ENCODE assay signal across 41 cellular contexts in genomic region chr12:77273898-77274297, GRCh38.
"Had no signal": no experiment of that assay in that cellular context is flagged by ENCODE, and none has a peak within 500 bp of the region (broad histone marks: within the 10 kb centered on the region; RNA-seq: fewer than 3 reads in every experiment).

No MANE protein-coding gene starts in this region.

- H3K4me3 Mint-ChIP-seq: activated naive CD4-positive, alpha-beta T cell treated with anti-CD3 and anti-CD28 coated beads for 36 hours; activated naive CD4-positive, alpha-beta T cell treated with anti-CD3 and anti-CD28 coated beads, Interleukin-2, amount 10 ng/mL, durations not matched to agents 7 days and 5 days; activated naive CD4-positive, alpha-beta T cell treated with anti-CD3 and anti-CD28 coated beads, Interleukin-2, amount 50 U/mL, for 24 hours; activated naive CD8-positive, alpha-beta T cell; activated naive CD8-positive, alpha-beta T cell treated with anti-CD3 and anti-CD28 coated beads for 36 hours; activated naive CD8-positive, alpha-beta T cell treated with anti-CD3 and anti-CD28 coated beads, Interleukin-2, amount 10 ng/mL, durations not matched to agents 7 days and 5 days; activated naive CD8-positive, alpha-beta T cell treated with anti-CD3 and anti-CD28 coated beads, Interleukin-2, amount 50 U/mL, for 24 hours; activated T-cell treated with anti-CD3 and anti-CD28 coated beads, Interleukin-2, amount 50 U/mL, for 24 hours; activated T-cell treated with anti-CD3 and anti-CD28 coated beads, Interleukin-2, amount 50 U/mL, for 4 hours; activated T-cell treated with anti-CD3 and anti-CD28 coated beads, Interleukin-2, amount 50 U/mL, for 72 hours; activated T-helper 1 cell treated with anti-CD3 and anti-CD28 coated beads, Interleukin-12 subunit alpha, Interleukin-12 subunit beta, Interleukin-2, Interleukin-4 antibody, amounts not matched to agents 30 ng/mL and 10 ng/mL and 1 ng/mL, durations not matched to agents 14 hours and 24 hours and 36 hours; activated T-helper 17 cell treated with anti-CD3 and anti-CD28 coated beads, Interleukin-2, amount 50 U/mL, for 72 hours; brain; central memory CD8-positive, alpha-beta T cell had no signal

- H3K9me3 Mint-ChIP-seq: activated naive CD4-positive, alpha-beta T cell treated with anti-CD3 and anti-CD28 coated beads, Interleukin-2, amount 10 ng/mL, durations not matched to agents 7 days and 5 days; activated naive CD4-positive, alpha-beta T cell treated with anti-CD3 and anti-CD28 coated beads, Interleukin-2, amount 50 U/mL, for 24 hours; activated naive CD4-positive, alpha-beta T cell treated with anti-CD3 and anti-CD28 coated beads, Interleukin-2, amount 50 U/mL, for 72 hours; activated naive CD8-positive, alpha-beta T cell treated with anti-CD3 and anti-CD28 coated beads for 36 hours; activated naive CD8-positive, alpha-beta T cell treated with anti-CD3 and anti-CD28 coated beads, Interleukin-2, amount 10 ng/mL, durations not matched to agents 7 days and 5 days; activated naive CD8-positive, alpha-beta T cell treated with anti-CD3 and anti-CD28 coated beads, Interleukin-2, amount 50 U/mL, for 24 hours; activated T-cell treated with anti-CD3 and anti-CD28 coated beads, Interleukin-2, amount 50 U/mL, for 24 hours; activated T-cell treated with anti-CD3 and anti-CD28 coated beads, Interleukin-2, amount 50 U/mL, for 4 hours; activated T-helper 1 cell treated with anti-CD3 and anti-CD28 coated beads, Interleukin-12 subunit alpha, Interleukin-12 subunit beta, Interleukin-2, Interleukin-4 antibody, amounts not matched to agents 30 ng/mL and 10 ng/mL and 1 ng/mL, durations not matched to agents 14 hours and 24 hours and 36 hours; activated T-helper 2 cell treated with anti-CD3 and anti-CD28 coated beads, Interferon-gamma antibody, Interleukin-2, Interleukin-4, amounts not matched to agents 10 μg/mL and 5 μg/mL and 100 μg/mL, durations not matched to agents 14 hours and 24 hours and 36 hours; brain; central memory CD8-positive, alpha-beta T cell had no signal

- H3K27me3 Mint-ChIP-seq: activated naive CD4-positive, alpha-beta T cell treated with anti-CD3 and anti-CD28 coated beads, Interleukin-2, amount 10 ng/mL, durations not matched to agents 7 days and 5 days; activated naive CD4-positive, alpha-beta T cell treated with anti-CD3 and anti-CD28 coated beads, Interleukin-2, amount 50 U/mL, for 24 hours; activated naive CD8-positive, alpha-beta T cell; activated naive CD8-positive, alpha-beta T cell treated with anti-CD3 and anti-CD28 coated beads for 36 hours; activated naive CD8-positive, alpha-beta T cell treated with anti-CD3 and anti-CD28 coated beads, Interleukin-2, amount 10 ng/mL, durations not matched to agents 7 days and 5 days; activated naive CD8-positive, alpha-beta T cell treated with anti-CD3 and anti-CD28 coated beads, Interleukin-2, amount 50 U/mL, for 24 hours; brain; central memory CD8-positive, alpha-beta T cell had no signal

- H3K9me3 ChIP-seq: adrenal gland, ascending aorta, body of pancreas, breast epithelium had no signal

- H3K36me3 ChIP-seq: adrenal gland, ascending aorta, brain microvascular endothelial cell, breast epithelium, cardiac muscle cell had no signal

- H3K36me3 Mint-ChIP-seq: activated naive CD4-positive, alpha-beta T cell treated with anti-CD3 and anti-CD28 coated beads, Interleukin-2, amount 10 ng/mL, durations not matched to agents 7 days and 5 days; activated naive CD4-positive, alpha-beta T cell treated with anti-CD3 and anti-CD28 coated beads, Interleukin-2, amount 50 U/mL, for 24 hours; activated naive CD4-positive, alpha-beta T cell treated with anti-CD3 and anti-CD28 coated beads, Interleukin-2, amount 50 U/mL, for 72 hours; activated naive CD8-positive, alpha-beta T cell; activated naive CD8-positive, alpha-beta T cell treated with anti-CD3 and anti-CD28 coated beads for 36 hours; activated naive CD8-positive, alpha-beta T cell treated with anti-CD3 and anti-CD28 coated beads, Interleukin-2, amount 10 ng/mL, durations not matched to agents 7 days and 5 days; brain had no signal

- H3K4me1 Mint-ChIP-seq: activated naive CD4-positive, alpha-beta T cell treated with anti-CD3 and anti-CD28 coated beads, Interleukin-2, amount 10 ng/mL, durations not matched to agents 7 days and 5 days; activated naive CD4-positive, alpha-beta T cell treated with anti-CD3 and anti-CD28 coated beads, Interleukin-2, amount 50 U/mL, for 24 hours; activated naive CD8-positive, alpha-beta T cell treated with anti-CD3 and anti-CD28 coated beads for 36 hours; activated naive CD8-positive, alpha-beta T cell treated with anti-CD3 and anti-CD28 coated beads, Interleukin-2, amount 10 ng/mL, durations not matched to agents 7 days and 5 days; activated naive CD8-positive, alpha-beta T cell treated with anti-CD3 and anti-CD28 coated beads, Interleukin-2, amount 50 U/mL, for 24 hours; activated T-helper 17 cell treated with anti-CD3 and anti-CD28 coated beads, Interleukin-2, amount 50 U/mL, for 72 hours; central memory CD8-positive, alpha-beta T cell had no signal

- H3K27ac ChIP-seq: adrenal gland, ascending aorta, body of pancreas, brain microvascular endothelial cell, breast epithelium, cardiac muscle cell had no signal

- FAIRE-seq: astrocyte, bronchial epithelial cell had no signal

- H3K27me3 ChIP-seq: adrenal gland, ascending aorta, body of pancreas, brain microvascular endothelial cell, breast epithelium, cardiac muscle cell had no signal

- ATAC-seq: activated naive CD4-positive, alpha-beta T cell treated with anti-CD3 and anti-CD28 coated beads, Interleukin-2, amount 50 U/mL, for 72 hours; activated naive CD8-positive, alpha-beta T cell treated with anti-CD3 and anti-CD28 coated beads, Interleukin-2, amount 50 U/mL, for 24 hours; activated T-cell treated with anti-CD3 and anti-CD28 coated beads, Interleukin-2, amount 50 U/mL, for 4 hours; activated T-cell treated with anti-CD3 and anti-CD28 coated beads, Interleukin-2, amount 50 U/mL, for 72 hours; activated T-helper 17 cell treated with anti-CD3 and anti-CD28 coated beads, Interleukin-2, amount 50 U/mL, for 72 hours; body of pancreas had no signal

- H3K27ac Mint-ChIP-seq: activated naive CD4-positive, alpha-beta T cell treated with anti-CD3 and anti-CD28 coated beads for 36 hours; activated naive CD4-positive, alpha-beta T cell treated with anti-CD3 and anti-CD28 coated beads, Interleukin-2, amount 10 ng/mL, durations not matched to agents 7 days and 5 days; activated naive CD4-positive, alpha-beta T cell treated with anti-CD3 and anti-CD28 coated beads, Interleukin-2, amount 50 U/mL, for 24 hours; activated naive CD4-positive, alpha-beta T cell treated with anti-CD3 and anti-CD28 coated beads, Interleukin-2, amount 50 U/mL, for 72 hours; activated naive CD8-positive, alpha-beta T cell; activated naive CD8-positive, alpha-beta T cell treated with anti-CD3 and anti-CD28 coated beads for 36 hours; activated naive CD8-positive, alpha-beta T cell treated with anti-CD3 and anti-CD28 coated beads, Interleukin-2, amount 10 ng/mL, durations not matched to agents 7 days and 5 days; activated naive CD8-positive, alpha-beta T cell treated with anti-CD3 and anti-CD28 coated beads, Interleukin-2, amount 50 U/mL, for 24 hours; activated T-cell treated with anti-CD3 and anti-CD28 coated beads, Interleukin-2, amount 50 U/mL, for 24 hours; activated T-cell treated with anti-CD3 and anti-CD28 coated beads, Interleukin-2, amount 50 U/mL, for 72 hours; activated T-helper 1 cell treated with anti-CD3 and anti-CD28 coated beads, Interleukin-12 subunit alpha, Interleukin-12 subunit beta, Interleukin-2, Interleukin-4 antibody, amounts not matched to agents 30 ng/mL and 10 ng/mL and 1 ng/mL, durations not matched to agents 14 hours and 24 hours and 36 hours; activated T-helper 17 cell treated with anti-CD3 and anti-CD28 coated beads, Interleukin-2, amount 50 U/mL, for 72 hours; activated T-helper 2 cell treated with anti-CD3 and anti-CD28 coated beads, Interferon-gamma antibody, Interleukin-2, Interleukin-4, amounts not matched to agents 10 μg/mL and 5 μg/mL and 100 μg/mL, durations not matched to agents 14 hours and 24 hours and 36 hours had no signal

- DNase-seq: activated effector memory CD4-positive, alpha-beta T cell treated with anti-CD3 and anti-CD28 coated beads, Interleukin-2, amount 50 U/mL, for 16 hours; activated effector memory CD4-positive, alpha-beta T cell treated with Interleukin-2 at 50 U/mL for 16 hours; activated gamma-delta T cell; activated gamma-delta T cell treated with Interleukin-2 at 50 U/mL for 16 hours; activated naive CD4-positive, alpha-beta T cell; activated naive CD4-positive, alpha-beta T cell treated with anti-CD3 and anti-CD28 coated beads for 36 hours; activated naive CD4-positive, alpha-beta T cell treated with anti-CD3 and anti-CD28 coated beads, Interleukin-2, amount 10 ng/mL, durations not matched to agents 7 days and 5 days; activated naive CD4-positive, alpha-beta T cell treated with anti-CD3 and anti-CD28 coated beads, Interleukin-2, amount 50 U/mL, for 16 hours; activated naive CD4-positive, alpha-beta T cell treated with Interleukin-2 at 50 U/mL for 16 hours; activated naive CD8-positive, alpha-beta T cell treated with anti-CD3 and anti-CD28 coated beads for 36 hours; activated naive CD8-positive, alpha-beta T cell treated with anti-CD3 and anti-CD28 coated beads, Interleukin-2, amount 10 ng/mL, durations not matched to agents 7 days and 5 days; activated naive CD8-positive, alpha-beta T cell treated with anti-CD3 and anti-CD28 coated beads, Interleukin-2, amount 50 U/mL, for 24 hours; activated T-cell treated with anti-CD3 and anti-CD28 coated beads for 4 hours; activated T-cell treated with anti-CD3 and anti-CD28 coated beads, Interleukin-2, amount 50 U/mL, for 1 hour; activated T-cell treated with anti-CD3 and anti-CD28 coated beads, Interleukin-2, amount 50 U/mL, for 24 hours; activated T-cell treated with anti-CD3 and anti-CD28 coated beads, Interleukin-2, amount 50 U/mL, for 4 hours; activated T-cell treated with anti-CD3 and anti-CD28 coated beads, Interleukin-2, amount 50 U/mL, for 48 hours; activated T-cell treated with anti-CD3 and anti-CD28 coated beads, Interleukin-2, amount 50 U/mL, for 72 hours; adrenal gland; amniotic stem cell; amygdala; anterior cingulate cortex; aorta; body of pancreas; brain microvascular endothelial cell; caudate nucleus; central memory CD4-positive, alpha-beta T cell; cerebellar nuclear complex had no signal

- H3K4me3 ChIP-seq: adrenal gland, ascending aorta, body of pancreas, breast epithelium, cardiac muscle cell had no signal

- H3K4me1 ChIP-seq: adrenal gland, ascending aorta, body of pancreas, breast epithelium had no signal
